6 cellular contexts compared by ENCODE assay signal in the genomic region with DNA sequence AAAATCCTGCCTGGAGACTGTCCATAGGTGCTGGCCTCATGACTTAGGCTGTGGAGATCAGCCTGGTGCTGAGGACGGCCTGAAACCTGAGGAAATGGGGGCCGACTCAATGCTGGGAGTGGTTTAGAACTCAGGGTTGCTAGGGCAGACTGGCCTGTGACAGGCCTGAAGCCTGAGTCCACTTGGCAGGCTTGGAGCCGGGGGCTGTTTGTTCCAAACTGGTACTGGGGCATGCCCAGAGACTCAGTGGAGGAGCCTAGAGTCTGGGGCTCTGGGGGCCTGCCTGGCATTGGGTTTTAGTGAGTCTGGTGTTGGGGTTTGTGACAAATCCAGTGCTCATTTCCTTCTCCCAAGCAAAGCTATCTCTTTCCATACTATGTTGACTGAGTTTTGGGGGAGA.
"Had no signal": no experiment of that assay in that cellular context is flagged by ENCODE, and none has a peak within 500 bp of the region (broad histone marks: within the 10 kb centered on the region; RNA-seq: fewer than 3 reads in every experiment).

No MANE protein-coding gene starts in this region.

- DNase-seq: IMR-90, KBM-7, KG1 had no signal

- ATAC-seq: HepG2, K562 had no signal

- H3K4me3 ChIP-seq: K562 had no signal

- H3K27ac ChIP-seq: HL-60 had no signal
